Comparison of ENCODE assay signal across 1 cellular context in genomic region chr1:236705771-236706565, GRCh38.
TF ChIP-seq lines count a peak whose summit lies in the region.

No MANE protein-coding gene starts in this region.

TF ChIP-seq in SK-N-SH, 30 proteins besides CTCF, POLR2A, EP300 and RAD21:
- TF ChIP-seq RCOR1 (IDR thresholded peaks at IDR 0.05; ENCODE audit: low read length): peak; percentile 25; the same call in 1 of the 2 replicates
- no peak for TF ChIP-seq RXRA (IDR thresholded peaks at IDR 0.05; ENCODE audit: borderline replicate concordance, low read depth)
- peak; percentile 4; the same call in 1 of the 2 replicates for TF ChIP-seq TCF12 (IDR thresholded peaks at IDR 0.05)
- no peak for TF ChIP-seq YY1 (IDR thresholded peaks at IDR 0.05; ENCODE audit: low read depth)
- peak; percentile 27; the same call in 1 of the 2 replicates for TF ChIP-seq GATA2 (CRISPR knock-in tag; IDR thresholded peaks at IDR 0.05)
